In the genomic region with DNA sequence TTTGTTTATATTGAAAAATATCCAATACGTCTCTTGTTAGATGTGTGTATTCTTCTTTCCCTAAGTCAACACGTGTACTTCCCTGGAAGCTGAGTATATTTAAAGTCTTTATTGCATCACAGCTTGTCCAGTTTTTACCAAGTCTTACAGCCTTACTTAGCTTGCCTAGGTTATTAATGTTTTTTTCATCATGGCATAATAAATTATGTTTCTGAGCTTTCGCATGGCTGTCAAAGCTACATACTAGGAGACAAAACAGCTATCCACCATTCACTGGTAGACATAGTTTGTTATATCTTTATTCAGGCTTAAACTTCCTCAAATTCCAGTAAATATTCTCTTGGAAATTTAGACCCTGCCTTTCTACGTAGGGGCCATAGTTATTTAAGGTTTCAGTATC, we compare ENCODE assay signal across 8 cellular contexts.
"Had no signal": no experiment of that assay in that cellular context is flagged by ENCODE, and none has a peak within 500 bp of the region (broad histone marks: within the 10 kb centered on the region; RNA-seq: fewer than 3 reads in every experiment).

No MANE protein-coding gene starts in this region.

- H3K27ac ChIP-seq: GM23248 had no signal

- DNase-seq: GM23248, GOT3, H7, HFFc6, IMR-90 had no signal

- H3K4me3 Mint-ChIP-seq: HFFc6 had no signal

- ATAC-seq: HCT116, K562 had no signal

- H3K36me3 ChIP-seq: HAP-1 had no signal

- H3K9ac ChIP-seq: GM23248 had no signal

- H3K27ac Mint-ChIP-seq: HFFc6 had no signal

- H3K9me3 ChIP-seq: HAP-1 had no signal

- H3K4me3 ChIP-seq: GM23248, HAP-1, K562 had no signal

- H3K4me1 ChIP-seq: HAP-1 had no signal
